Comparison of ENCODE assay signal across 22 cellular contexts in genomic region chr5:81899123-81899522, GRCh38.
"Had no signal": no experiment of that assay in that cellular context is flagged by ENCODE, and none has a peak within 500 bp of the region (broad histone marks: within the 10 kb centered on the region; RNA-seq: fewer than 3 reads in every experiment).

No MANE protein-coding gene starts in this region.

- H3K9ac ChIP-seq: parathyroid adenoma had no signal

- H2AFZ ChIP-seq: hepatocyte, parathyroid adenoma had no signal

- H3K36me3 ChIP-seq: left ventricle myocardium inferior, right atrium auricular region, tibial nerve, uterus had no signal

- H3K27me3 ChIP-seq: hepatocyte, right atrium auricular region, tibial nerve, uterus had no signal

- H3K79me2 ChIP-seq: hepatocyte, parathyroid adenoma had no signal

- H3K4me3 Mint-ChIP-seq: mesothelial cell of epicardium; naive B cell; natural killer cell; nephron progenitor cell; stimulated activated effector memory CD8-positive, alpha-beta T cell treated with anti-CD3 and anti-CD28 coated beads, Interleukin-12 subunit alpha, Interleukin-12 subunit beta, amount 100 ng/mL, for 72 hours; stimulated activated naive CD8-positive, alpha-beta T cell treated with anti-CD3 and anti-CD28 coated beads, Interleukin-15, amount 100 ng/mL, for 72 hours; type B pancreatic cell had no signal

- H3K4me2 ChIP-seq: hepatocyte had no signal

- H3K36me3 Mint-ChIP-seq: natural killer cell; stimulated activated effector memory CD8-positive, alpha-beta T cell treated with anti-CD3 and anti-CD28 coated beads, Interleukin-12 subunit alpha, Interleukin-12 subunit beta, amount 100 ng/mL, for 72 hours; type B pancreatic cell had no signal

- H3K27ac Mint-ChIP-seq: mesothelial cell of epicardium; natural killer cell; nephron progenitor cell; stimulated activated effector memory CD8-positive, alpha-beta T cell treated with anti-CD3 and anti-CD28 coated beads, Interleukin-12 subunit alpha, Interleukin-12 subunit beta, amount 100 ng/mL, for 72 hours; stimulated activated naive CD8-positive, alpha-beta T cell treated with anti-CD3 and anti-CD28 coated beads, Interleukin-15, amount 100 ng/mL, for 72 hours; type B pancreatic cell had no signal

- H3K4me1 Mint-ChIP-seq: mesothelial cell of epicardium; naive B cell; natural killer cell; nephron progenitor cell; stimulated activated effector memory CD8-positive, alpha-beta T cell treated with anti-CD3 and anti-CD28 coated beads, Interleukin-12 subunit alpha, Interleukin-12 subunit beta, amount 100 ng/mL, for 72 hours; stimulated activated naive CD8-positive, alpha-beta T cell treated with anti-CD3 and anti-CD28 coated beads, Interleukin-15, amount 100 ng/mL, for 72 hours had no signal

- H3K4me3 ChIP-seq: hepatocyte, left ventricle myocardium inferior, lung, right atrium auricular region, skin epidermis, tibial nerve, uterus had no signal

- H3K27ac ChIP-seq: hepatocyte, left ventricle myocardium inferior, parathyroid adenoma, right atrium auricular region, skin epidermis, tibial nerve, uterus had no signal

- H3K4me1 ChIP-seq: left ventricle myocardium inferior, parathyroid adenoma, right atrium auricular region, tibial nerve, uterus had no signal

- ATAC-seq: sciatic nerve; stimulated activated effector memory CD8-positive, alpha-beta T cell treated with anti-CD3 and anti-CD28 coated beads, Interleukin-12 subunit alpha, Interleukin-12 subunit beta, amount 100 ng/mL, for 72 hours; stimulated activated naive CD8-positive, alpha-beta T cell treated with anti-CD3 and anti-CD28 coated beads, Interleukin-15, amount 100 ng/mL, for 72 hours had no signal

- H3K9me3 ChIP-seq: right atrium auricular region, uterus had no signal

- DNase-seq: islet precursor cell; left ventricle myocardium inferior; mesendoderm; naive B cell; natural killer cell; nephron progenitor cell; nucleus accumbens; stimulated activated CD4-positive, alpha-beta T cell treated with anti-CD3 and anti-CD28 coated beads, Interleukin-4, amount 100 ng/mL, for 24 hours; stimulated activated naive CD4-positive, alpha-beta T cell treated with Interleukin-2 at 50 U/mL for 16 hours; stimulated activated naive CD8-positive, alpha-beta T cell treated with anti-CD3 and anti-CD28 coated beads, Interleukin-15, amount 100 ng/mL, for 72 hours; substantia nigra; uterus had no signal

- H3K27me3 Mint-ChIP-seq: naive B cell; stimulated activated naive CD8-positive, alpha-beta T cell treated with anti-CD3 and anti-CD28 coated beads, Interleukin-15, amount 100 ng/mL, for 72 hours; type B pancreatic cell had no signal
